26 cellular contexts compared by ENCODE assay signal in genomic region chr16:80596507-80597207, GRCh38. TPM values are rescaled to one million over a fixed set of nuclear protein-coding genes. Genes with fewer than 3 reads are reported as not detected.
A peak's percentile ranks its signal among the peaks of the same experiment; 100 is the strongest.
DNase-seq lines count a peak whose midpoint lies in the region; ATAC-seq, FAIRE-seq and TF ChIP-seq lines count a peak whose summit lies in the region.
"Had no signal": no experiment of that assay in that cellular context is flagged by ENCODE, and none has a peak within 500 bp of the region (broad histone marks: within the 10 kb centered on the region; RNA-seq: fewer than 3 reads in every experiment).

No MANE protein-coding gene starts in this region.

- H3K4me1 ChIP-seq in HEK293 (ENCODE audit: control insufficient read depth, insufficient read depth, low read length) (no peaks in the 10 kb centered on the region), astrocyte (ENCODE audit: insufficient read depth, low read length) (peaks cover 3% of the 10 kb centered on the region)
- H3K4me1 ChIP-seq: A549, BE2C, HAP-1 had no signal

- no peak for TF ChIP-seq POLR2A in GM12891 (IDR thresholded peaks at IDR 0.05; ENCODE audit: low read depth, low read length)

- H3K4me3 ChIP-seq in HEK293 (ENCODE audit: low read depth, low read length) (no peak overlapping the region), astrocyte (ENCODE audit: insufficient read depth, low read depth, low read length) (no peak overlapping the region)
- H3K4me3 ChIP-seq: A549; BLaER1 treated with 17β-estradiol and CSF1 and Interleukin-3, amounts not matched to agents 10 nM and 100 nM; GM12878; GM23338; HAP-1 had no signal

- TF ChIP-seq CTCF in HEK293 (tag by site-specific recombination; IDR thresholded peaks at IDR 0.05) (no peak), astrocyte (IDR thresholded peaks at IDR 0.05; ENCODE audit: insufficient read depth, low read depth, low read length) (no peak), endothelial cell (IDR thresholded peaks at IDR 0.05; ENCODE audit: unreplicated experiment) (no peak)

- no peaks in the 10 kb centered on the region for H3K79me2 ChIP-seq in astrocyte (ENCODE audit: insufficient read depth, low read length)

- no peak for DNase-seq in GM12891 (ENCODE audit: insufficient read length, low spot score)
- DNase-seq in astrocyte (ENCODE audit: low read depth) = no peak
- no peak for DNase-seq in endothelial cell (ENCODE audit: low spot score)
- no peak for DNase-seq in sciatic nerve (ENCODE audit: low spot score)
- DNase-seq: 8988T; ACHN; AML-193; BE2C; CD4-positive, alpha-beta T cell; CD8-positive, alpha-beta memory T cell; DMS 273 treated with DMSO at 0.1 percent for 48 hours; DMS79; EL; GF-D8 had no signal

- H3K27me3 ChIP-seq in astrocyte (ENCODE audit: insufficient read depth, low read length) = no peaks in the 10 kb centered on the region
- H3K27me3 ChIP-seq: BE2C; BLaER1 treated with 17β-estradiol and CSF1 and Interleukin-3, amounts not matched to agents 10 nM and 100 nM had no signal

- H3K4me1 Mint-ChIP-seq in astrocyte (ENCODE audit: low read depth, unreplicated experiment) = peaks cover 16% of the 10 kb centered on the region
- H3K4me1 Mint-ChIP-seq in endothelial cell (ENCODE audit: unreplicated experiment) = no peaks in the 10 kb centered on the region
- H3K4me1 Mint-ChIP-seq: CD14-positive monocyte, GM23338 had no signal

- H3K4me2 ChIP-seq in astrocyte (ENCODE audit: low read length) = no peak overlapping the region
- H3K4me2 ChIP-seq: A549; BLaER1 treated with 17β-estradiol and CSF1 and Interleukin-3, amounts not matched to agents 10 nM and 100 nM; GM23338 had no signal

- H3K27me3 Mint-ChIP-seq in astrocyte (ENCODE audit: low read depth, unreplicated experiment) (no peaks in the 10 kb centered on the region), endothelial cell (ENCODE audit: unreplicated experiment) (peaks cover 2% of the 10 kb centered on the region)
- H3K27me3 Mint-ChIP-seq: CD4-positive, alpha-beta T cell had no signal

- H3K4me3 Mint-ChIP-seq in astrocyte (ENCODE audit: unreplicated experiment) = no peak overlapping the region
- peak overlapping the region; percentile 13 for H3K4me3 Mint-ChIP-seq in endothelial cell (ENCODE audit: unreplicated experiment)
- H3K4me3 Mint-ChIP-seq: CD14-positive monocyte; CD4-positive, alpha-beta T cell; CD8-positive, alpha-beta memory T cell; GM23338 had no signal

- H3K9me3 ChIP-seq in HEK293 (ENCODE audit: control insufficient read depth, insufficient read depth, low read depth, low read length) = no peaks in the 10 kb centered on the region
- no peaks in the 10 kb centered on the region for H3K9me3 ChIP-seq in astrocyte (ENCODE audit: insufficient read depth, low read depth, low read length)
- H3K9me3 ChIP-seq: A549, BE2C, HAP-1 had no signal

- H2AFZ ChIP-seq in astrocyte (ENCODE audit: low read depth, low read length) = no peak overlapping the region
- H2AFZ ChIP-seq: GM23338 had no signal

- H3K36me3 Mint-ChIP-seq in astrocyte (ENCODE audit: low read depth, unreplicated experiment) (peaks cover 7% of the 10 kb centered on the region), endothelial cell (ENCODE audit: low read depth, unreplicated experiment) (peaks cover 9% of the 10 kb centered on the region)

- H3K27ac Mint-ChIP-seq in astrocyte (ENCODE audit: unreplicated experiment) = no peak overlapping the region
- no peak overlapping the region for H3K27ac Mint-ChIP-seq in endothelial cell (ENCODE audit: unreplicated experiment)
- H3K27ac Mint-ChIP-seq: CD14-positive monocyte; CD4-positive, alpha-beta T cell; CD8-positive, alpha-beta memory T cell; GM23338 had no signal

- FAIRE-seq in GM12891 (lab: Jason Lieb, UNC) = peak; percentile 41
- peak; percentile 37 for FAIRE-seq in astrocyte (lab: Jason Lieb, UNC)
- FAIRE-seq: A549, D721Med, GM12878, GM19239, H54 had no signal

- no peaks in the 10 kb centered on the region for H4K20me1 ChIP-seq in astrocyte (ENCODE audit: insufficient read depth, low read length)
- H4K20me1 ChIP-seq: BLaER1 treated with 17β-estradiol and CSF1 and Interleukin-3, amounts not matched to agents 10 nM and 100 nM had no signal

- H3K9ac ChIP-seq in astrocyte (ENCODE audit: low read length) = no peak overlapping the region
- H3K9ac ChIP-seq: BLaER1 treated with 17β-estradiol and CSF1 and Interleukin-3, amounts not matched to agents 10 nM and 100 nM had no signal

- H3K27ac ChIP-seq in HEK293 (ENCODE audit: extremely low read depth, low read depth, low read length) = no peak overlapping the region
- H3K27ac ChIP-seq in astrocyte (ENCODE audit: low read depth, low read length) = no peak overlapping the region
- H3K27ac ChIP-seq: A549; BLaER1 treated with 17β-estradiol and CSF1 and Interleukin-3, amounts not matched to agents 10 nM and 100 nM had no signal

- CTCF ChIA-PET in HEK293 (lab: Yijun Ruan, JAX) = no interaction called here

- POLR2A ChIA-PET in HEK293 (lab: Yijun Ruan, JAX) = no interaction called here

- H3K9me3 Mint-ChIP-seq in astrocyte (ENCODE audit: unreplicated experiment) = peaks cover 13% of the 10 kb centered on the region
- peaks cover 5% of the 10 kb centered on the region for H3K9me3 Mint-ChIP-seq in endothelial cell (ENCODE audit: unreplicated experiment)
- H3K9me3 Mint-ChIP-seq: CD4-positive, alpha-beta T cell; CD8-positive, alpha-beta memory T cell had no signal

- H3K36me3 ChIP-seq in HEK293 (ENCODE audit: control insufficient read depth in 2 of 2, insufficient read depth in 1 of 2, low read length in 2 of 2) = no peaks in the 10 kb centered on the region
- no peaks in the 10 kb centered on the region for H3K36me3 ChIP-seq in astrocyte (ENCODE audit: insufficient read depth, low read length)
- H3K36me3 ChIP-seq: BE2C, HAP-1 had no signal

- no peak for ATAC-seq in HG03457 (IDR thresholded peaks at IDR 0.05; ENCODE audit: unreplicated experiment)
- ATAC-seq in sciatic nerve = no peak
- ATAC-seq in GM21529 (IDR thresholded peaks at IDR 0.05; ENCODE audit: unreplicated experiment) = no peak
- ATAC-seq: A549, GM12878, GM23338 had no signal

- intact Hi-C loops in sciatic nerve (cut with DNase I) = no loop called here

TF ChIP-seq in GM12891, 5 proteins besides CTCF, POLR2A, EP300 and RAD21:
- TF ChIP-seq SPI1 (IDR thresholded peaks at IDR 0.05; ENCODE audit: low read depth, low read length) (no peak), PAX5 (IDR thresholded peaks at IDR 0.05; ENCODE audit: insufficient read depth, low read length, severe bottlenecking) (no peak), TAF1 (IDR thresholded peaks at IDR 0.05; ENCODE audit: low read depth, low read length) (no peak), POLR2AphosphoS5 (IDR thresholded peaks at IDR 0.05; ENCODE audit: low read depth, low read length) (no peak), POU2F2 (IDR thresholded peaks at IDR 0.05; ENCODE audit: low read depth, low read length) (no peak)
TF ChIP-seq in GM12891: peak in this region for 0.

TF ChIP-seq in HEK293, 187 proteins besides CTCF, POLR2A, EP300 and RAD21:
- no peak for TF ChIP-seq ZNF473 (tag by site-specific recombination; IDR thresholded peaks at IDR 0.05)
- peak; percentile 92 for TF ChIP-seq ZBTB17 (tag by site-specific recombination; IDR thresholded peaks at IDR 0.05)
- peak; percentile 86 for TF ChIP-seq ZNF366 (tag by site-specific recombination; conservative IDR thresholded peaks at IDR 0.05)
- TF ChIP-seq ZNF571 (tag by site-specific recombination; IDR thresholded peaks at IDR 0.05) = 0 out of 2 replicates have a peak, but pooled peaks have one; percentile 23
TF ChIP-seq in HEK293: peak in this region for 3.

RNA-seq across cellular contexts. Expression of gene DYNLRB2, which starts 55.9 kb away (rescaled TPM):
- 1.1 TPM for polyA plus RNA-seq in GM12891 (2012; ENCODE audit: low read depth, missing spikeins)
- total RNA-seq in astrocyte = not detected in 2 replicates
- not detected for total RNA-seq in endothelial cell (ENCODE audit: unreplicated experiment)
- 2.2 TPM for total RNA-seq in sciatic nerve
- total RNA-seq: GM23338 had no signal
- polyA plus RNA-seq: A549, CD14-positive monocyte, GM23338 had no signal
